Comparison of ENCODE assay signal across 13 cellular contexts in the genomic region with DNA sequence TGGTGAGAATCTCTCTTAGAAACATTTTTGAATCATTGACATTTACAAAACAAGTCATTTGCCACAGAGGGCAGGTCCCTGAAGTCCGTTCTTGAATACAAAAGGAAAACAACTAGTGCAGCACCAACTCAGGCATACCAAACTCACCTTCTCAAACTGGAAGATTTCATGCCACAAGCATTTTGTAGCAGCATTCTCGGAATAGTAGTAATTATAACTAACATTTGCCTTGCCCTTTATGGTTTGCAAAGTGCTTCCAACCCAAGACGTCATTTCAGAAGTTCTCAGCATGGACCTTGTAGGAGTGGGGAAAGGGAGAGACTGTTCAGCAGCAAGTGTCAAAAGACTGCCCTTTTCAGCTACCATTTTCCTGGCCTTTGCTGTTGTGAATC.
DNase-seq lines count a peak whose midpoint lies in the region; ATAC-seq and TF ChIP-seq lines count a peak whose summit lies in the region.
"Had no signal": no experiment of that assay in that cellular context is flagged by ENCODE, and none has a peak within 500 bp of the region (broad histone marks: within the 10 kb centered on the region; RNA-seq: fewer than 3 reads in every experiment).

No MANE protein-coding gene starts in this region.

- H3K4me3 ChIP-seq in breast epithelium (peak overlapping the region in 1 of 3 donors; percentile 4), mucosa of descending colon (no peak overlapping the region), uterus (peak overlapping the region in 1 of 2 donors; percentile 18)
- H3K4me3 ChIP-seq: Peyer's patch had no signal

- TF ChIP-seq POLR2A in breast epithelium (IDR thresholded peaks at IDR 0.05) (no peak), uterus (IDR thresholded peaks at IDR 0.05) (no peak)

- no peak overlapping the region for H3K27ac Mint-ChIP-seq in MCF 10A (ENCODE audit: low read depth, unreplicated experiment)
- H3K27ac Mint-ChIP-seq: activated CD8-positive, alpha-beta T cell treated with anti-CD3 and anti-CD28 coated beads for 36 hours had no signal

- no peaks in the 10 kb centered on the region for H3K36me3 Mint-ChIP-seq in MCF 10A (ENCODE audit: insufficient read depth, unreplicated experiment)

- CTCF ChIA-PET in MCF 10A (lab: Yijun Ruan, JAX), result no interaction called here

- H3K4me1 ChIP-seq in breast epithelium, result no peaks in the 10 kb centered on the region
- H3K4me1 ChIP-seq in mucosa of descending colon (ENCODE audit: low read depth), result peaks cover 7% of the 10 kb centered on the region
- peaks cover 3 to 13% of the 10 kb centered on the region in 2 donors for H3K4me1 ChIP-seq in uterus

- no peak overlapping the region for H3K4me3 Mint-ChIP-seq in MCF 10A (ENCODE audit: unreplicated experiment)
- H3K4me3 Mint-ChIP-seq: activated CD8-positive, alpha-beta T cell treated with anti-CD3 and anti-CD28 coated beads for 36 hours had no signal

- no peaks in the 10 kb centered on the region for H3K36me3 ChIP-seq in breast epithelium
- no peaks in the 10 kb centered on the region for H3K36me3 ChIP-seq in mucosa of descending colon (ENCODE audit: low read depth)
- H3K36me3 ChIP-seq in uterus, result no peaks in the 10 kb centered on the region
- H3K36me3 ChIP-seq: Peyer's patch had no signal

- H3K9me3 ChIP-seq in breast epithelium (no peaks in the 10 kb centered on the region), mucosa of descending colon (no peaks in the 10 kb centered on the region), uterus (no peaks in the 10 kb centered on the region)
- H3K9me3 ChIP-seq: Peyer's patch had no signal

- ATAC-seq in mucosa of descending colon (peak; percentile 14), omental fat pad (ENCODE audit: low FRiP score) (no peak)
- ATAC-seq: activated CD8-positive, alpha-beta T cell treated with anti-CD3 and anti-CD28 coated beads for 36 hours; left lobe of liver had no signal

- intact Hi-C loops in breast epithelium (cut with DNase I; ENCODE audit: low total_unique reads) (no loop called here), MCF 10A (cut with micrococcal nuclease) (no loop called here), mucosa of descending colon (cut with DNase I, micrococcal nuclease) (no loop called here), uterus (cut with DNase I; ENCODE audit: low total_unique reads) (no loop called here)

- H3K9me3 Mint-ChIP-seq in MCF 10A (ENCODE audit: unreplicated experiment), result no peaks in the 10 kb centered on the region
- H3K9me3 Mint-ChIP-seq: activated CD8-positive, alpha-beta T cell treated with anti-CD3 and anti-CD28 coated beads for 36 hours had no signal

- H3K4me1 Mint-ChIP-seq in MCF 10A (ENCODE audit: insufficient read depth, unreplicated experiment), result peaks cover 13% of the 10 kb centered on the region

- DNase-seq in breast epithelium (ENCODE audit: low spot score in 2 of 2) (no peak), MCF 10A (ENCODE audit: unreplicated experiment) (no peak), dermis blood vessel endothelial cell (peak; percentile 12), mucosa of descending colon (no peak), uterus (no peak), NCI-H524 treated with DMSO at 0.1 percent for 48 hours (lab: John Stamatoyannopoulos, UW) (no peak), NCI-H774 (lab: John Stamatoyannopoulos, UW) (no peak), omental fat pad (ENCODE audit: low spot score) (no peak)
- DNase-seq: activated CD8-positive, alpha-beta T cell treated with anti-CD3 and anti-CD28 coated beads for 36 hours; AML-193; Peyer's patch; stimulated activated CD4-positive, alpha-beta T cell treated with anti-CD3 and anti-CD28 coated beads, Interleukin-4, amount 100 ng/mL, for 1 hour had no signal

- H3K27me3 ChIP-seq in breast epithelium, result no peaks in the 10 kb centered on the region
- H3K27me3 ChIP-seq in uterus, result no peaks in the 10 kb centered on the region
- H3K27me3 ChIP-seq: Peyer's patch had no signal

- no TSS peak for BruUV-seq in MCF 10A (replicated peaks; lab: Mats Ljungman, UMichigan)

- no peak for TF ChIP-seq CTCF in breast epithelium (IDR thresholded peaks at IDR 0.05)
- TF ChIP-seq CTCF in MCF 10A (IDR thresholded peaks at IDR 0.05; ENCODE audit: unreplicated experiment), result no peak
- TF ChIP-seq CTCF in mucosa of descending colon (IDR thresholded peaks at IDR 0.05), result no peak
- TF ChIP-seq CTCF in uterus (IDR thresholded peaks at IDR 0.05), result no peak
- TF ChIP-seq CTCF in omental fat pad (IDR thresholded peaks at IDR 0.05), result no peak

- POLR2A ChIA-PET in MCF 10A (lab: Yijun Ruan, JAX), result interaction anchor here (0.7 to 0.9 kb wide), 2 partner anchors 26 to 477 kb away, joined by 3 to 4 read pairs; no protein-coding TSS in a partner anchor

- peak overlapping the region; percentile 6 to 60 for H3K27ac ChIP-seq in breast epithelium
- peak overlapping the region; percentile 70 to 87 for H3K27ac ChIP-seq in uterus

- H3K27me3 Mint-ChIP-seq in MCF 10A (ENCODE audit: insufficient read depth, unreplicated experiment), result no peaks in the 10 kb centered on the region
